ENCODE assay signal across 15 cellular contexts in the genomic region with DNA sequence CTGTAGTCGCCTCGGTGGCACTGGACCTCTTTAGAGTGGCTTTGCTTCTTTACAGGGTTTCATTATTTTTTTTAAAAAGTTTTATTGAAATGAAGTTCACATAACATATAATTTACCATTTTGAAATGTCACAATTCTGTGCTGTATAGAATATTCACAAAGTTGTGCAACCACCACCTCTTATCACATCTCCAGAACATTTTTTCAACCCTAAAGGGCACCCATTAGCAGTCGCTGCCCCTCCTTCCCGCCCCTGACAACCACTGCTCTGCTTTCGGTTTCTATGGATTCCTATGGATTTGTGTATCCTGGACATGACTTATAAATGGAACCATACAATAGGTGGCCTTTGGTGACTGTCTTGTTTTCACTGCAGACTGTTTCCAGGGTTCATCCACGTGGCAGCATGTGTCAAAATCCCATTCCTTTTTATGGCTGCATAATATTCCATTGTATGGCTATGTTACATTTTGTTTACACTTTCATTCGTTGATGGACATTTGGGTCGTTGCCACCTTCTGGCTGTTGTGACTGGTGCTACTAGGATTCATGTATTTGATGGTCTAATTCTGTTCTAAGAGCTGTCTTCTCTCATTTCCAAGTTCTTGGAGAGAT. TPM values are rescaled to one million over a fixed set of nuclear protein-coding genes. Genes with fewer than 3 reads are reported as not detected.
"Had no signal": no experiment of that assay in that cellular context is flagged by ENCODE, and none has a peak within 500 bp of the region (broad histone marks: within the 10 kb centered on the region; RNA-seq: fewer than 3 reads in every experiment).

No MANE protein-coding gene starts in this region.

- H3K4me3 Mint-ChIP-seq: activated CD4-positive, alpha-beta memory T cell treated with anti-CD3 and anti-CD28 coated beads for 36 hours; activated naive CD4-positive, alpha-beta T cell treated with anti-CD3 and anti-CD28 coated beads, Interleukin-2, amount 50 U/mL, for 24 hours; memory B cell; natural killer cell treated with Interleukin-12 subunit alpha and Interleukin-12 subunit beta and Interleukin-15 and Interleukin-18, amount 100 ng/mL, for 72 hours had no signal

- H3K4me3 ChIP-seq: left ventricle myocardium inferior, sigmoid colon, thoracic aorta had no signal

- H3K27ac ChIP-seq: brain microvascular endothelial cell, left ventricle myocardium inferior, sigmoid colon, thoracic aorta had no signal

- ATAC-seq: natural killer cell treated with Interleukin-12 subunit alpha and Interleukin-12 subunit beta and Interleukin-15 and Interleukin-18, amount 100 ng/mL, for 72 hours; SK-N-SH treated with all-trans-retinoic acid at 6 μM for 48 hours had no signal

- H3K27me3 ChIP-seq: brain microvascular endothelial cell, sigmoid colon had no signal

- H3K27ac Mint-ChIP-seq: activated CD4-positive, alpha-beta memory T cell treated with anti-CD3 and anti-CD28 coated beads for 36 hours; activated naive CD4-positive, alpha-beta T cell treated with anti-CD3 and anti-CD28 coated beads, Interleukin-2, amount 50 U/mL, for 24 hours; memory B cell; natural killer cell treated with Interleukin-12 subunit alpha and Interleukin-12 subunit beta and Interleukin-15 and Interleukin-18, amount 100 ng/mL, for 72 hours had no signal

- DNase-seq: activated CD4-positive, alpha-beta memory T cell treated with anti-CD3 and anti-CD28 coated beads for 36 hours; activated effector memory CD4-positive, alpha-beta T cell treated with anti-CD3 and anti-CD28 coated beads, Interleukin-2, amount 50 U/mL, for 16 hours; activated T-cell treated with anti-CD3 and anti-CD28 coated beads, Interleukin-2, amount 50 U/mL, for 48 hours; amniotic stem cell; brain microvascular endothelial cell; erythroblast; left ventricle myocardium inferior; stimulated activated CD4-positive, alpha-beta T cell treated with anti-CD3 and anti-CD28 coated beads, Interleukin-1b, Interleukin-23, amount 100 ng/mL, for 48 hours had no signal

- FAIRE-seq: kidney had no signal

- H3K36me3 Mint-ChIP-seq: activated CD4-positive, alpha-beta memory T cell treated with anti-CD3 and anti-CD28 coated beads for 36 hours; activated naive CD4-positive, alpha-beta T cell treated with anti-CD3 and anti-CD28 coated beads, Interleukin-2, amount 50 U/mL, for 24 hours; memory B cell; natural killer cell treated with Interleukin-12 subunit alpha and Interleukin-12 subunit beta and Interleukin-15 and Interleukin-18, amount 100 ng/mL, for 72 hours had no signal

- H3K36me3 ChIP-seq: left ventricle myocardium inferior, sigmoid colon, thoracic aorta had no signal

- H3K9me3 ChIP-seq: left ventricle myocardium inferior, sigmoid colon, thoracic aorta had no signal

- H3K27me3 Mint-ChIP-seq: activated CD4-positive, alpha-beta memory T cell treated with anti-CD3 and anti-CD28 coated beads for 36 hours; activated naive CD4-positive, alpha-beta T cell treated with anti-CD3 and anti-CD28 coated beads, Interleukin-2, amount 50 U/mL, for 24 hours; natural killer cell treated with Interleukin-12 subunit alpha and Interleukin-12 subunit beta and Interleukin-15 and Interleukin-18, amount 100 ng/mL, for 72 hours had no signal

- H3K4me1 Mint-ChIP-seq: activated naive CD4-positive, alpha-beta T cell treated with anti-CD3 and anti-CD28 coated beads, Interleukin-2, amount 50 U/mL, for 24 hours had no signal

- H3K9me3 Mint-ChIP-seq: activated CD4-positive, alpha-beta memory T cell treated with anti-CD3 and anti-CD28 coated beads for 36 hours; activated naive CD4-positive, alpha-beta T cell treated with anti-CD3 and anti-CD28 coated beads, Interleukin-2, amount 50 U/mL, for 24 hours; memory B cell; natural killer cell treated with Interleukin-12 subunit alpha and Interleukin-12 subunit beta and Interleukin-15 and Interleukin-18, amount 100 ng/mL, for 72 hours had no signal

RNA-seq across cellular contexts. Expression of gene SH3BP4, which starts 52.6 kb away (rescaled TPM):
- total RNA-seq: natural killer cell treated with Interleukin-12 subunit alpha and Interleukin-12 subunit beta and Interleukin-15 and Interleukin-18, amount 100 ng/mL, for 72 hours had no signal
